ENCODE assay signal across 15 cellular contexts in the genomic region with DNA sequence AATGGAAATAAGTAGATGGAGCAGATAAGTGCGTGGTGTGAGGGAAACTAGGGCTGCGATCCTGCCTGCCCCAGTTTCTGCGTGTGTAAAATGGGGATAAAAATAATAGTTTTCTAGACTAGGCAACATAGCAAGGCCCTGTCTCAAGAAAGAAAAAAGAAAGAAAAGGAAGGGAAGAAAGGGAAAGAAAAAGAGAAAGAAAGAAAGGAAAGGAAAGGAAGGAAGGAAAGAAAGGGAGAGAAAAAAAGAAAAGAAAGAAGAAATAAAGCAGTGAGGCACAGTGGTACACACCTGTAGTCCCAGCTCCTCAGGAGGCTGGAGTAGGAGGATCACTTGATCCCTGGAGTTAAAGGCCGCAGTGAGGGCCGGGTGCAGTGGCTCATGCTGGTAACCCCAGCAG. TPM values are rescaled to one million over a fixed set of nuclear protein-coding genes. Genes with fewer than 3 reads are reported as not detected.
A peak's percentile ranks its signal among the peaks of the same experiment; 100 is the strongest.
DNase-seq lines count a peak whose midpoint lies in the region; ATAC-seq and TF ChIP-seq lines count a peak whose summit lies in the region.
"Had no signal": no experiment of that assay in that cellular context is flagged by ENCODE, and none has a peak within 500 bp of the region (broad histone marks: within the 10 kb centered on the region; RNA-seq: fewer than 3 reads in every experiment).

No MANE protein-coding gene starts in this region.

- H4K20me1 ChIP-seq in H9 (ENCODE audit: control insufficient read depth, insufficient read depth, insufficient read length) = no peaks in the 10 kb centered on the region

- no peaks in the 10 kb centered on the region for H3K9me3 Mint-ChIP-seq in H9
- H3K9me3 Mint-ChIP-seq in T-cell = no peaks in the 10 kb centered on the region
- H3K9me3 Mint-ChIP-seq in naive B cell = no peaks in the 10 kb centered on the region
- H3K9me3 Mint-ChIP-seq: activated CD4-positive, alpha-beta memory T cell treated with anti-CD3 and anti-CD28 coated beads, Interleukin-2, amount 10 ng/mL, durations not matched to agents 7 days and 5 days had no signal

- H2BK15ac ChIP-seq in H9 (ENCODE audit: low read depth, low read length) = no peak overlapping the region

- CTCF ChIA-PET in T-cell (lab: Charles Lee) = interaction anchor here in 1 of 2 donors (0.7 kb wide), 1 partner anchor 148 kb away, joined by 10 read pairs; no protein-coding TSS in a partner anchor

- no peak for ATAC-seq in T-cell (replicated peaks in 1 of 4)
- ATAC-seq in naive B cell (ENCODE audit: low read depth in 2 of 2) = no peak
- ATAC-seq: left ventricle myocardium superior, right cardiac atrium had no signal

- no peak for DNase-seq in H9
- DNase-seq in T-cell = no peak
- no peak for DNase-seq in naive B cell
- no peak for DNase-seq in T-helper 9 cell
- no peak for DNase-seq in activated naive CD4-positive, alpha-beta T cell treated with anti-CD3 and anti-CD28 coated beads, Interleukin-2, amount 50 U/mL, for 16 hours
- no peak for DNase-seq in HT-29 (ENCODE audit: low spot score)
- DNase-seq: activated CD4-positive, alpha-beta memory T cell treated with anti-CD3 and anti-CD28 coated beads, Interleukin-2, amount 10 ng/mL, durations not matched to agents 7 days and 5 days; brain microvascular endothelial cell; left ventricle myocardium superior; NCI-H187 treated with DMSO at 0.1 percent for 48 hours; stimulated activated CD4-positive, alpha-beta T cell treated with anti-CD3 and anti-CD28 coated beads, Interleukin-2, amount 100 ng/mL, for 48 hours; T1000 had no signal

- no peak overlapping the region for H2BK20ac ChIP-seq in H9 (ENCODE audit: low read depth, low read length, poor library complexity, severe bottlenecking)

- H3K27me3 ChIP-seq in H9 (ENCODE audit: insufficient read depth, low read length) = no peaks in the 10 kb centered on the region
- H3K27me3 ChIP-seq: brain microvascular endothelial cell had no signal

- no peak overlapping the region for H3K56ac ChIP-seq in H9 (ENCODE audit: insufficient read length, low read depth, low read length)

- WGBS in H9 (ENCODE audit: extremely low coverage, insufficient read length, low lambda C conversion rate) = no CpG with 5 or more reads among the region's 5 CpGs

- H3K27ac Mint-ChIP-seq in H9 = peak overlapping the region in 2 of 3 experiments; percentile 90 to 99; a peak in 5 of 7 replicates
- H3K27ac Mint-ChIP-seq in T-cell = no peak overlapping the region
- H3K27ac Mint-ChIP-seq in naive B cell = peak overlapping the region in 1 of 6 donors; percentile 82

- peaks cover 6% of the 10 kb centered on the region for H3K27me3 Mint-ChIP-seq in H9 (ENCODE audit: low read depth)
- H3K27me3 Mint-ChIP-seq in T-cell = no peaks in the 10 kb centered on the region
- peaks cover 0 to 8% (median 0%) of the 10 kb centered on the region in 3 donors for H3K27me3 Mint-ChIP-seq in naive B cell

- no peak overlapping the region for H3K27ac ChIP-seq in H9 (ENCODE audit: insufficient read length, low read depth, low read length)
- H3K27ac ChIP-seq: brain microvascular endothelial cell had no signal

- no peak overlapping the region for H3K4ac ChIP-seq in H9 (ENCODE audit: low read depth, low read length)

- peaks cover 5 to 10% (median 7%) of the 10 kb centered on the region in 3 experiments; a peak in 6 of 7 replicates for H3K36me3 Mint-ChIP-seq in H9 (ENCODE audit: insufficient read depth in 1 of 3, low read depth in 3 of 3)
- H3K36me3 Mint-ChIP-seq in T-cell = no peaks in the 10 kb centered on the region
- H3K36me3 Mint-ChIP-seq in naive B cell = no peaks in the 10 kb centered on the region

- H2AK5ac ChIP-seq in H9 (ENCODE audit: insufficient read length, low read length) = no peak overlapping the region

- no peak overlapping the region for H3K23ac ChIP-seq in H9 (ENCODE audit: insufficient read length, low read depth, low read length)

- no peak for TF ChIP-seq CTCF in H9 (conservative IDR thresholded peaks at IDR 0.05)

- H3K4me1 Mint-ChIP-seq in H9 (peaks cover 26 to 31% of the 10 kb centered on the region in 2 experiments), T-cell (peaks cover 10 to 15% (median 15%) of the 10 kb centered on the region in 3 donors), naive B cell (peaks cover 13 to 29% (median 23%) of the 10 kb centered on the region in 3 donors)

- no peak overlapping the region for H3K14ac ChIP-seq in H9 (ENCODE audit: insufficient read depth, low read length)

- H3T11ph ChIP-seq in H9 (ENCODE audit: low read length) = no peak overlapping the region

- H2BK12ac ChIP-seq in H9 (ENCODE audit: insufficient read length, low read depth, low read length) = no peak overlapping the region

- no peak overlapping the region for H3K18ac ChIP-seq in H9 (ENCODE audit: insufficient read length, low read depth, low read length)

- H2AFZ ChIP-seq in H9 (ENCODE audit: low read length) = no peak overlapping the region

- no peaks in the 10 kb centered on the region for H3K9me3 ChIP-seq in H9 (ENCODE audit: control insufficient read depth, low read depth, low read length)

- POLR2A ChIA-PET in T-cell (lab: Charles Lee) = no interaction called here

- no peak overlapping the region for H2BK5ac ChIP-seq in H9 (ENCODE audit: insufficient read length, low read length)

- H2BK120ac ChIP-seq in H9 (ENCODE audit: low read depth, low read length, poor library complexity, severe bottlenecking) = no peak overlapping the region

- no peaks in the 10 kb centered on the region; the same call in 1 of the 2 replicates for H3K79me2 ChIP-seq in H9 (ENCODE audit: insufficient read depth, low read length)

- no peak overlapping the region for H4K91ac ChIP-seq in H9 (ENCODE audit: insufficient read length, low read depth, low read length)

- H3K4me2 ChIP-seq in H9 (ENCODE audit: insufficient read depth, insufficient read length, low read length) = no peak overlapping the region

- peaks cover 9% of the 10 kb centered on the region for H3K23me2 ChIP-seq in H9 (ENCODE audit: insufficient read length, low read depth, low read length, poor library complexity, severe bottlenecking)

- no peak overlapping the region for H4K8ac ChIP-seq in H9 (replicated peaks; ENCODE audit: insufficient read length, low read depth, low read length)

- no peaks in the 10 kb centered on the region for H3K79me1 ChIP-seq in H9 (ENCODE audit: insufficient read depth, low read depth, low read length, poor library complexity, severe bottlenecking)

- no peak overlapping the region for H4K5ac ChIP-seq in H9 (ENCODE audit: insufficient read length, low read depth, low read length)

- H3K4me1 ChIP-seq in H9 (ENCODE audit: insufficient read depth, low read length) = no peaks in the 10 kb centered on the region

- H3K4me3 Mint-ChIP-seq in H9 = peak overlapping the region; percentile 87 to 90; a peak in 3 of 5 replicates
- H3K4me3 Mint-ChIP-seq in T-cell = peak overlapping the region in 2 of 3 donors; percentile 24 to 74
- H3K4me3 Mint-ChIP-seq in naive B cell = peak overlapping the region in 7 of 8 donors; percentile 36 to 93 (median 79)

- no peak overlapping the region for H3K9ac ChIP-seq in H9 (ENCODE audit: extremely low read depth, insufficient read length, low read length)

RNA-seq across cellular contexts. Expression of gene PKMYT1, which starts 2.2 kb away (rescaled TPM):
- total RNA-seq in H9 (2021) = 114 and 120 TPM in 2 replicates
- 1 to 10 TPM; 1.3 to 3.1 (median 1.7) TPM for total RNA-seq in T-cell
- polyA plus RNA-seq in naive B cell (ENCODE audit: low read depth in 6 of 6) = under 1 TPM in 4 of 6 donors, not detected in 2; 0.45 to 0.88 (median 0.62) TPM
- total RNA-seq in HT-29 (2014; rRNA removed; shearing (Covaris generic)) = 86.3 and 92.1 TPM in 2 replicates

RNA-seq across cellular contexts. Expression of gene PAQR4, which starts 13.3 kb away (rescaled TPM):
- total RNA-seq in H9 (2021) = 32.1 and 33.3 TPM in 2 replicates
- 1 to 10 TPM; 1.9 to 3.3 (median 3.1) TPM for total RNA-seq in T-cell
- 1 to 10 TPM in 3 of 6 donors, under 1 TPM in 2, not detected in 1; 0.43 to 1.3 (median 1.1) TPM for polyA plus RNA-seq in naive B cell (ENCODE audit: low read depth in 6 of 6)
- 97.9 and 106 TPM in 2 replicates for total RNA-seq in HT-29 (2014; rRNA removed; shearing (Covaris generic))

RNA-seq across cellular contexts. Expression of gene KREMEN2, which starts 18.3 kb away (rescaled TPM):
- total RNA-seq in H9 (2021) (12.8 and 14.6 TPM in 2 replicates), T-cell (under 1 TPM in 1 of 5 donors, not detected in 4; 0.15 TPM)
- polyA plus RNA-seq in naive B cell (ENCODE audit: low read depth in 6 of 6) = 1 to 10 TPM in 3 of 6 donors, under 1 TPM in 2, not detected in 1; 0.25 to 4.4 (median 1.2) TPM
- total RNA-seq in HT-29 (2014; rRNA removed; shearing (Covaris generic)) = 0.08 and 0.31 TPM in 2 replicates
- total RNA-seq: activated CD4-positive, alpha-beta memory T cell treated with anti-CD3 and anti-CD28 coated beads, Interleukin-2, amount 10 ng/mL, durations not matched to agents 7 days and 5 days; left ventricle myocardium superior; right cardiac atrium had no signal
- polyA plus RNA-seq: right cardiac atrium, urinary bladder had no signal

RNA-seq across cellular contexts. Expression of gene CLDN9, which starts 30.3 kb away (rescaled TPM):
- total RNA-seq in H9 (2021) (1.3 and 1.5 TPM in 2 replicates), T-cell (under 1 TPM in 1 of 5 donors, not detected in 4; 0.16 TPM)
- polyA plus RNA-seq in naive B cell (ENCODE audit: low read depth in 6 of 6) = not detected
- 2.6 and 4.7 TPM in 2 replicates for total RNA-seq in HT-29 (2014; rRNA removed; shearing (Covaris generic))
- total RNA-seq: RPMI7951, urinary bladder had no signal

RNA-seq across cellular contexts. Expression of gene CLDN6, which starts 35.6 kb away (rescaled TPM):
- total RNA-seq in H9 (2021) (743 and 757 TPM in 2 replicates), T-cell (1 to 10 TPM in 1 of 5 donors, under 1 TPM in 2, not detected in 2; 0.30 to 1.1 (median 0.85) TPM)
- not detected for polyA plus RNA-seq in naive B cell (ENCODE audit: low read depth in 6 of 6)
- total RNA-seq in HT-29 (2014; rRNA removed; shearing (Covaris generic)) = not detected in 2 replicates
- total RNA-seq: activated CD4-positive, alpha-beta memory T cell treated with anti-CD3 and anti-CD28 coated beads, Interleukin-2, amount 10 ng/mL, durations not matched to agents 7 days and 5 days; left ventricle myocardium superior; right cardiac atrium; RPMI7951; urinary bladder had no signal
- polyA plus RNA-seq: right cardiac atrium, urinary bladder had no signal

Comparison
In these comparisons a context has a peak if more than half of its experiments do, and no peak if none do; other contexts are left out.
1. H3K27ac Mint-ChIP-seq: peak in H9 (2 of 3); none in T-cell (0 of 2).
2. RNA of gene PKMYT1, which starts 2.2 kb away (total RNA-seq): 114 to 120 TPM in H9 and 86.3 to 92.1 TPM in HT-29; 1.3 to 3.1 TPM in T-cell; every median in the first group is over 10 times any median in the second.
3. RNA of gene KREMEN2, which starts 18.3 kb away (total RNA-seq): 12.8 to 14.6 TPM in H9; 0.08 to 0.31 TPM in HT-29 and 0.15 TPM in T-cell; every median in the first group is over 10 times any median in the second.
4. Peak in every context shown above with its lines, with median percentiles within 50 percentile points of each other: H3K4me3 Mint-ChIP-seq.